In genomic region chr1:44713321-44713781, GRCh38 we compare ENCODE assay signal across 16 cellular contexts. TPM values are rescaled to one million over a fixed set of nuclear protein-coding genes. Genes with fewer than 3 reads are reported as not detected.
DNase-seq lines count a peak whose midpoint lies in the region; ATAC-seq and TF ChIP-seq lines count a peak whose summit lies in the region.
"Had no signal": no experiment of that assay in that cellular context is flagged by ENCODE, and none has a peak within 500 bp of the region (broad histone marks: within the 10 kb centered on the region; RNA-seq: fewer than 3 reads in every experiment).

No MANE protein-coding gene starts in this region.

- DNase-seq in DMS53 (lab: John Stamatoyannopoulos, UW) (peak; percentile 96), NCI-H2107 (lab: John Stamatoyannopoulos, UW) (peak; percentile 44), epithelial cell of esophagus (ENCODE audit: low read depth) (peak; percentile 47), globus pallidus (ENCODE audit: low spot score) (no peak), BE2C (no peak)
- DNase-seq: activated CD4-positive, alpha-beta memory T cell treated with anti-CD3 and anti-CD28 coated beads, Interleukin-2, amount 10 ng/mL, durations not matched to agents 7 days and 5 days; activated naive CD8-positive, alpha-beta T cell treated with anti-CD3 and anti-CD28 coated beads for 36 hours; AML-193; cortex of kidney; NCI-H1092; upper lobe of left lung had no signal

- TF ChIP-seq CTCF in epithelial cell of esophagus (IDR thresholded peaks at IDR 0.05; ENCODE audit: insufficient read depth, low read depth, low read length, missing control alignments) (no peak), BE2C (IDR thresholded peaks at IDR 0.05; ENCODE audit: low read depth, low read length) (no peak), gastroesophageal sphincter (IDR thresholded peaks at IDR 0.05) (no peak)

- H3K4me3 ChIP-seq in epithelial cell of esophagus (ENCODE audit: low read length) (no peak overlapping the region), BE2C (ENCODE audit: low read depth, low read length) (no peak overlapping the region), gastroesophageal sphincter (no peak overlapping the region)
- H3K4me3 ChIP-seq: upper lobe of left lung had no signal

- H3K9me3 ChIP-seq in BE2C (no peaks in the 10 kb centered on the region), gastroesophageal sphincter (no peaks in the 10 kb centered on the region)
- H3K9me3 ChIP-seq: upper lobe of left lung had no signal

- H3K27me3 ChIP-seq in BE2C (no peaks in the 10 kb centered on the region), gastroesophageal sphincter (no peaks in the 10 kb centered on the region)
- H3K27me3 ChIP-seq: upper lobe of left lung had no signal

- 54 to 71% methylated on average over 4 to 5 of the region's 6 CpGs for WGBS in gastroesophageal sphincter (ENCODE audit: low coverage in 1 of 2), 2 donors

- no peak overlapping the region for H3K27ac ChIP-seq in gastroesophageal sphincter
- H3K27ac ChIP-seq: upper lobe of left lung had no signal

- no peak for TF ChIP-seq POLR2A in gastroesophageal sphincter (IDR thresholded peaks at IDR 0.05)

- H3K4me1 ChIP-seq in BE2C, result no peaks in the 10 kb centered on the region
- H3K4me1 ChIP-seq in gastroesophageal sphincter, result peaks cover 0 to 20% (median 0%) of the 10 kb centered on the region in 3 donors

- no peaks in the 10 kb centered on the region for H3K36me3 ChIP-seq in BE2C
- H3K36me3 ChIP-seq in gastroesophageal sphincter, result no peaks in the 10 kb centered on the region
- H3K36me3 ChIP-seq: upper lobe of left lung had no signal

- TF ChIP-seq EP300 in gastroesophageal sphincter (IDR thresholded peaks at IDR 0.05), result no peak

- ATAC-seq in GM21786 (IDR thresholded peaks at IDR 0.05; ENCODE audit: unreplicated experiment) (peak; percentile 73), HG03378 (IDR thresholded peaks at IDR 0.05; ENCODE audit: unreplicated experiment) (no peak), gastroesophageal sphincter (no peak)

RNA-seq across cellular contexts. Expression of gene RNU5D-1, which starts 17.6 kb away (rescaled TPM):
- polyA plus RNA-seq in BE2C (2012; ENCODE audit: insufficient read depth, insufficient read length, low read depth), result not detected
- total RNA-seq in gastroesophageal sphincter, result not detected
- total RNA-seq: activated CD4-positive, alpha-beta memory T cell treated with anti-CD3 and anti-CD28 coated beads, Interleukin-2, amount 10 ng/mL, durations not matched to agents 7 days and 5 days; activated naive CD8-positive, alpha-beta T cell treated with anti-CD3 and anti-CD28 coated beads for 36 hours; lung microvascular endothelial cell; progenitor cell of endocrine pancreas; upper lobe of left lung had no signal

RNA-seq across cellular contexts. Expression of gene KIF2C, which starts 26.3 kb away (rescaled TPM):
- 5.0 TPM for polyA plus RNA-seq in BE2C (2012; ENCODE audit: insufficient read depth, insufficient read length, low read depth)
- total RNA-seq in gastroesophageal sphincter, result 1 to 10 TPM in 1 of 4 donors, under 1 TPM in 3; 0.40 to 2.2 (median 0.72) TPM

RNA-seq across cellular contexts. Expression of gene ARMH1, which starts 38.8 kb away (rescaled TPM):
- polyA plus RNA-seq in BE2C (2012; ENCODE audit: insufficient read depth, insufficient read length, low read depth), result not detected
- 1 to 10 TPM in 2 of 4 donors, under 1 TPM in 2; 0.66 to 3.0 (median 1.3) TPM for total RNA-seq in gastroesophageal sphincter

RNA-seq across cellular contexts. Expression of gene TMEM53, which starts 39.1 kb away (rescaled TPM):
- polyA plus RNA-seq in BE2C (2012; ENCODE audit: insufficient read depth, insufficient read length, low read depth), result 1.3 TPM
- total RNA-seq in gastroesophageal sphincter, result 1 to 10 TPM; 3.9 to 8.3 (median 4.7) TPM

Comparison
In these comparisons a context has a peak if more than half of its experiments do, and no peak if none do; other contexts are left out.
1. DNase-seq: peak in DMS53 (single experiment), NCI-H2107 (single experiment) and epithelial cell of esophagus (single experiment); none in globus pallidus (single experiment) and BE2C (single experiment).